Comparison of ENCODE assay signal across 8 cellular contexts in genomic region chr12:100574262-100575074, GRCh38. TPM values are rescaled to one million over a fixed set of nuclear protein-coding genes. Genes with fewer than 3 reads are reported as not detected.
A peak's percentile ranks its signal among the peaks of the same experiment; 100 is the strongest.
DNase-seq lines count a peak whose midpoint lies in the region; ATAC-seq and TF ChIP-seq lines count a peak whose summit lies in the region.

No MANE protein-coding gene starts in this region.

- H3K4me3 ChIP-seq in AG04449 (ENCODE audit: low read depth, low read length): peak overlapping the region; percentile 86
- H3K4me3 ChIP-seq in choroid plexus epithelial cell (ENCODE audit: low read depth, low read length): peak overlapping the region; percentile 80
- H3K4me3 ChIP-seq in lower leg skin (ENCODE audit: low read depth, poor library complexity, severe bottlenecking): peak overlapping the region; percentile 41
- peak overlapping the region; percentile 72 for H3K4me3 ChIP-seq in upper lobe of right lung

- DNase-seq in AG04449 (ENCODE audit: low read depth, low spot score): no peak
- peak; percentile 37 for DNase-seq in NCI-H345 (lab: John Stamatoyannopoulos, UW)
- no peak for DNase-seq in choroid plexus epithelial cell (ENCODE audit: low read depth)
- no peak for DNase-seq in lower leg skin (ENCODE audit: low spot score in 2 of 2)
- no peak for DNase-seq in upper lobe of right lung
- no peak for DNase-seq in NCI-H1930 (lab: John Stamatoyannopoulos, UW)

- H3K9me3 ChIP-seq in upper lobe of right lung: no peaks in the 10 kb centered on the region

- H3K36me3 ChIP-seq in upper lobe of right lung: no peaks in the 10 kb centered on the region

- no peak for TF ChIP-seq POLR2A in lower leg skin (IDR thresholded peaks at IDR 0.05)

- H3K27me3 ChIP-seq in upper lobe of right lung: no peaks in the 10 kb centered on the region

- H3K27ac ChIP-seq in upper lobe of right lung: peak overlapping the region; percentile 82

- 10 to 12% methylated on average over 13 of the region's 13 CpGs for WGBS in lower leg skin, 2 donors

- no peak for TF ChIP-seq CTCF in AG04449 (IDR thresholded peaks at IDR 0.05; ENCODE audit: insufficient read depth, low read length, missing control alignments)
- no peak for TF ChIP-seq CTCF in choroid plexus epithelial cell (conservative IDR thresholded peaks at IDR 0.05; ENCODE audit: low read depth, low read length)
- no peak for TF ChIP-seq CTCF in lower leg skin (IDR thresholded peaks at IDR 0.05)
- TF ChIP-seq CTCF in upper lobe of right lung (IDR thresholded peaks at IDR 0.05): no peak

- peaks cover 10% of the 10 kb centered on the region for H3K4me1 ChIP-seq in upper lobe of right lung

- intact Hi-C loops in lower leg skin (cut with DNase I; ENCODE audit: low total_unique reads): no loop called here
- intact Hi-C loops in upper lobe of right lung (cut with DNase I): no loop called here

- CTCF ChIA-PET in AG04449 (lab: Yijun Ruan, JAX): interaction anchor here (1.2 to 2.0 kb wide), 3 partner anchors 19 to 420 kb away, joined by 3 to 8 read pairs (median 4); no protein-coding TSS in a partner anchor

- ATAC-seq in GM18511 (IDR thresholded peaks at IDR 0.05; ENCODE audit: unreplicated experiment) (peak; percentile 6), upper lobe of right lung (peak; percentile 7), HG03565 (IDR thresholded peaks at IDR 0.05; ENCODE audit: unreplicated experiment) (no peak)

- POLR2A ChIA-PET in AG04449 (lab: Yijun Ruan, JAX): no interaction called here

RNA-seq across cellular contexts. Expression of gene GAS2L3, which starts 1.0 kb away (rescaled TPM):
- total RNA-seq in lower leg skin (1 to 10 TPM; 2.9 to 4.7 (median 4.0) TPM), upper lobe of right lung (15.1 TPM)
